12 cellular contexts compared by ENCODE assay signal in the genomic region with DNA sequence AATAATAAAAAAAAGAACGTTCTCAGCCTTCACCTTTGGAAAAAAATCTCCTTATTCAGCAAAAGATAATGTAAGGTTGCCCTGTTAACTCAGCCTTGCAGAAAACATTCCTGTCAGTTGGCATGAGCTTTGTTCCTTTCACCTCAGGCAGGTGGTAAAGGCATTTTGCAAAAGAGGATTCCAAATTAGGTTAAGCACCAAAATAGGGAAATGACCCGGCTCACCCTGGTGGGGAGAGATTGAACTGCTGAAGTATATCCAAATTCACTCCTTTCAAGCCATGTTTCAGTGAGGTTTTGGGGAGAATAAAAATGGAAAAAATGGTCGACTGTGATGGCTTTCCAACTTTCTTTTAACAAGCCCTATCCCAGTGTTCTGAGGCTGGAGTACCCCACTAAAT.
DNase-seq lines count a peak whose midpoint lies in the region; TF ChIP-seq lines count a peak whose summit lies in the region.
"Had no signal": no experiment of that assay in that cellular context is flagged by ENCODE, and none has a peak within 500 bp of the region (broad histone marks: within the 10 kb centered on the region; RNA-seq: fewer than 3 reads in every experiment).

No MANE protein-coding gene starts in this region.

- H3K4me3 ChIP-seq in NB4 (ENCODE audit: low read depth, low read length) (no peak overlapping the region), choroid plexus epithelial cell (ENCODE audit: low read depth, low read length) (no peak overlapping the region), retinal pigment epithelial cell (ENCODE audit: low read length) (no peak overlapping the region)
- H3K4me3 ChIP-seq: sigmoid colon had no signal

- no peak for TF ChIP-seq POLR2A in NB4 (IDR thresholded peaks at IDR 0.05; ENCODE audit: extremely low read depth, insufficient read length)

- intact Hi-C loops in head of caudate nucleus (cut with DNase I): no loop called here

- TF ChIP-seq CTCF in NB4 (IDR thresholded peaks at IDR 0.05; ENCODE audit: low read depth, low read length): peak; percentile 18
- peak; percentile 60 for TF ChIP-seq CTCF in choroid plexus epithelial cell (conservative IDR thresholded peaks at IDR 0.05; ENCODE audit: low read depth, low read length)
- TF ChIP-seq CTCF in retinal pigment epithelial cell (conservative IDR thresholded peaks at IDR 0.05; ENCODE audit: low read depth, low read length): peak; percentile 49

- DNase-seq in NCI-H2107 treated with DMSO at 0.1 percent for 48 hours (lab: John Stamatoyannopoulos, UW; ENCODE audit: unreplicated experiment): peak; percentile 13
- no peak for DNase-seq in NCI-H2107 (lab: John Stamatoyannopoulos, UW)
- no peak for DNase-seq in NB4 (ENCODE audit: low read depth)
- DNase-seq in choroid plexus epithelial cell (ENCODE audit: low read depth): peak; percentile 10
- no peak for DNase-seq in retinal pigment epithelial cell (ENCODE audit: low read depth)
- no peak for DNase-seq in head of caudate nucleus
- no peak for DNase-seq in MV-4-11 (lab: John Stamatoyannopoulos, UW)
- DNase-seq in inferior parietal cortex (ENCODE audit: extremely low spot score): no peak
- DNase-seq: activated T-cell treated with anti-CD3 and anti-CD28 coated beads for 4 hours, aorta, immature natural killer cell, sigmoid colon had no signal

Comparison
In these comparisons a context has a peak if more than half of its experiments do, and no peak if none do; other contexts are left out.
1. DNase-seq: peak in NCI-H2107 treated with DMSO at 0.1 percent for 48 hours (single experiment) and choroid plexus epithelial cell (single experiment); none in NCI-H2107 (single experiment), NB4 (single experiment), retinal pigment epithelial cell (single experiment), head of caudate nucleus (0 of 42), MV-4-11 (single experiment) and inferior parietal cortex (single experiment).
2. Peak in every context shown above with its lines, with median percentiles within 50 percentile points of each other: CTCF ChIP-seq.